24 cellular contexts compared by ENCODE assay signal in genomic region chr5:40390286-40391253, GRCh38.
DNase-seq lines count a peak whose midpoint lies in the region; FAIRE-seq and TF ChIP-seq lines count a peak whose summit lies in the region.
"Had no signal": no experiment of that assay in that cellular context is flagged by ENCODE, and none has a peak within 500 bp of the region (broad histone marks: within the 10 kb centered on the region; RNA-seq: fewer than 3 reads in every experiment).

No MANE protein-coding gene starts in this region.

- H3K4me1 Mint-ChIP-seq in immature natural killer cell: peaks cover 54 to 67% of the 10 kb centered on the region in 2 donors

- peaks cover 5% of the 10 kb centered on the region; the same call in 1 of the 2 replicates for H3F3A ChIP-seq in OCI-LY1 (ENCODE audit: insufficient read depth, low read length)

- no peaks in the 10 kb centered on the region for H3K79me2 ChIP-seq in OCI-LY1 (ENCODE audit: insufficient read depth, low read length)

- no peaks in the 10 kb centered on the region for H3K9me3 ChIP-seq in left ventricle myocardium inferior (replicated peaks)
- H3K9me3 ChIP-seq in OCI-LY1 (ENCODE audit: low read length): no peaks in the 10 kb centered on the region
- H3K9me3 ChIP-seq: BLaER1 treated with 17β-estradiol and CSF1 and Interleukin-3, amounts not matched to agents 10 nM and 100 nM; body of pancreas; prostate gland had no signal

- H3K36me3 ChIP-seq in left ventricle myocardium inferior (no peaks in the 10 kb centered on the region), OCI-LY1 (ENCODE audit: insufficient read depth, low read length) (no peaks in the 10 kb centered on the region)
- H3K36me3 ChIP-seq: BLaER1 treated with 17β-estradiol and CSF1 and Interleukin-3, amounts not matched to agents 10 nM and 100 nM; prostate gland had no signal

- H4K20me1 ChIP-seq in OCI-LY1 (ENCODE audit: insufficient read depth, low read length): no peaks in the 10 kb centered on the region
- H4K20me1 ChIP-seq: BLaER1 treated with 17β-estradiol and CSF1 and Interleukin-3, amounts not matched to agents 10 nM and 100 nM had no signal

- H3K4me3 ChIP-seq in left ventricle myocardium inferior (no peak overlapping the region), OCI-LY1 (ENCODE audit: low read depth, low read length, poor library complexity, severe bottlenecking) (no peak overlapping the region)
- H3K4me3 ChIP-seq: BLaER1 treated with 17β-estradiol and CSF1 and Interleukin-3, amounts not matched to agents 10 nM and 100 nM; body of pancreas; prostate gland had no signal

- no peaks in the 10 kb centered on the region for H3K9me2 ChIP-seq in OCI-LY1 (ENCODE audit: low read depth, low read length)

- no peaks in the 10 kb centered on the region for H3K27me3 ChIP-seq in left ventricle myocardium inferior (ENCODE audit: low read depth)
- H3K27me3 ChIP-seq in OCI-LY1 (ENCODE audit: insufficient read depth, low read length): no peaks in the 10 kb centered on the region
- H3K27me3 ChIP-seq: BLaER1 treated with 17β-estradiol and CSF1 and Interleukin-3, amounts not matched to agents 10 nM and 100 nM; body of pancreas had no signal

- peak; percentile 61 for FAIRE-seq in urothelium cell line (lab: Jason Lieb, UNC)
- FAIRE-seq: frontal cortex had no signal

- H3K4me2 ChIP-seq in OCI-LY1 (ENCODE audit: low read length): no peak overlapping the region

- DNase-seq in left ventricle myocardium inferior (no peak), cardiac septum (ENCODE audit: low spot score) (no peak), immature natural killer cell (peak; percentile 43 to 59 (median 55)), urothelium cell line (ENCODE audit: low spot score) (no peak), A172 (ENCODE audit: low spot score) (no peak), putamen (ENCODE audit: low spot score) (no peak)
- DNase-seq: activated CD4-positive, alpha-beta T cell treated with anti-CD3 and anti-CD28 coated beads for 48 hours; activated naive CD4-positive, alpha-beta T cell; activated T-cell treated with anti-CD3 and anti-CD28 coated beads, Interleukin-2, amount 50 U/mL, for 24 hours; body of pancreas; GOT3; HFFc6; NCI-H146; NCI-H226; NCI-H526 treated with DMSO at 0.1 percent for 48 hours; NK-92 treated with Interleukin-12 subunit alpha and Interleukin-12 subunit beta, amount 100 ng/mL, for 24 hours; nucleus accumbens; stimulated activated naive B cell treated with anti-CD40 and anti-IgM and Interleukin-4, amounts not matched to agents 10 μg/mL and 1 μg/mL and 100 μg/mL, for 72 hours had no signal

- H3K27ac ChIP-seq in left ventricle myocardium inferior (replicated peaks) (peak overlapping the region; percentile 57), OCI-LY1 (ENCODE audit: low read depth, low read length, poor library complexity, severe bottlenecking) (peak overlapping the region; percentile 93)
- H3K27ac ChIP-seq: body of pancreas, prostate gland had no signal

- H3K36me3 Mint-ChIP-seq in immature natural killer cell: no peaks in the 10 kb centered on the region
- H3K36me3 Mint-ChIP-seq: memory B cell, type B pancreatic cell had no signal

- no peak overlapping the region for H3K9ac ChIP-seq in OCI-LY1 (ENCODE audit: low read length)
- H3K9ac ChIP-seq: BLaER1 treated with 17β-estradiol and CSF1 and Interleukin-3, amounts not matched to agents 10 nM and 100 nM had no signal

- TF ChIP-seq CTCF in left ventricle myocardium inferior (IDR thresholded peaks at IDR 0.05; ENCODE audit: borderline replicate concordance) (no peak), OCI-LY1 (IDR thresholded peaks at IDR 0.05; ENCODE audit: low read length) (no peak)

- H3K4me1 ChIP-seq in left ventricle myocardium inferior (peaks cover 21% of the 10 kb centered on the region), OCI-LY1 (ENCODE audit: insufficient read depth, low read length, severe bottlenecking) (peaks cover 55% of the 10 kb centered on the region)
- H3K4me1 ChIP-seq: body of pancreas, prostate gland had no signal

- H2AFZ ChIP-seq in OCI-LY1 (ENCODE audit: low read length): no peak overlapping the region

- peaks cover 2 to 6% (median 6%) of the 10 kb centered on the region in 3 donors for H3K27me3 Mint-ChIP-seq in immature natural killer cell (ENCODE audit: low read depth in 3 of 3)
- H3K27me3 Mint-ChIP-seq: activated T-cell treated with anti-CD3 and anti-CD28 coated beads, Interleukin-2, amount 50 U/mL, for 24 hours; memory B cell; stimulated activated naive B cell treated with anti-CD40 and anti-IgM and Interleukin-4, amounts not matched to agents 10 μg/mL and 1 μg/mL and 100 μg/mL, for 72 hours had no signal

- intact Hi-C loops in left ventricle myocardium inferior (cut with micrococcal nuclease): no loop called here
- intact Hi-C loops in cardiac septum (cut with DNase I): no loop called here

- peak overlapping the region; percentile 71 to 93 (median 83) for H3K27ac Mint-ChIP-seq in immature natural killer cell
- H3K27ac Mint-ChIP-seq: activated T-cell treated with anti-CD3 and anti-CD28 coated beads, Interleukin-2, amount 50 U/mL, for 24 hours; HFFc6; memory B cell; stimulated activated naive B cell treated with anti-CD40 and anti-IgM and Interleukin-4, amounts not matched to agents 10 μg/mL and 1 μg/mL and 100 μg/mL, for 72 hours; type B pancreatic cell had no signal

- peak overlapping the region; percentile 28 to 66 (median 36) for H3K4me3 Mint-ChIP-seq in immature natural killer cell
- H3K4me3 Mint-ChIP-seq: activated T-cell treated with anti-CD3 and anti-CD28 coated beads, Interleukin-2, amount 50 U/mL, for 24 hours; HFFc6; memory B cell; stimulated activated naive B cell treated with anti-CD40 and anti-IgM and Interleukin-4, amounts not matched to agents 10 μg/mL and 1 μg/mL and 100 μg/mL, for 72 hours; type B pancreatic cell had no signal

- H3K9me3 Mint-ChIP-seq in immature natural killer cell: no peaks in the 10 kb centered on the region
- H3K9me3 Mint-ChIP-seq: activated T-cell treated with anti-CD3 and anti-CD28 coated beads, Interleukin-2, amount 50 U/mL, for 24 hours; HFFc6; memory B cell; stimulated activated naive B cell treated with anti-CD40 and anti-IgM and Interleukin-4, amounts not matched to agents 10 μg/mL and 1 μg/mL and 100 μg/mL, for 72 hours; type B pancreatic cell had no signal

Comparison
In these comparisons a context has a peak if more than half of its experiments do, and no peak if none do; other contexts are left out.
1. DNase-seq: peak in immature natural killer cell (3 of 3); none in left ventricle myocardium inferior (single experiment), cardiac septum (single experiment), urothelium cell line (single experiment), A172 (single experiment) and putamen (single experiment).